8 cellular contexts compared by ENCODE assay signal in genomic region chr16:85428168-85428898, GRCh38.
A peak's percentile ranks its signal among the peaks of the same experiment; 100 is the strongest.
DNase-seq lines count a peak whose midpoint lies in the region; ATAC-seq and TF ChIP-seq lines count a peak whose summit lies in the region.

No MANE protein-coding gene starts in this region.

- no peak overlapping the region for H3K4me3 Mint-ChIP-seq in activated CD4-positive, alpha-beta T cell treated with anti-CD3 and anti-CD28 coated beads for 36 hours

- POLR2A ChIA-PET in activated CD4-positive, alpha-beta T cell treated with anti-CD3 and anti-CD28 coated beads for 36 hours (lab: Charles Lee), result no interaction called here
- POLR2A ChIA-PET in Panc1 (lab: Charles Lee), result no interaction called here

- intact Hi-C loops in activated CD4-positive, alpha-beta T cell treated with anti-CD3 and anti-CD28 coated beads for 36 hours (cut with DNase I, micrococcal nuclease), result no loop called here
- intact Hi-C loops in Panc1 (cut with micrococcal nuclease; ENCODE audit: unreplicated experiment), result loop anchor here (10.0 kb wide), 1 partner anchor 186 kb away; the partner anchor contains the start of gene GSE1

- H3K4me1 Mint-ChIP-seq in activated CD4-positive, alpha-beta T cell treated with anti-CD3 and anti-CD28 coated beads for 36 hours, result no peaks in the 10 kb centered on the region

- no peaks in the 10 kb centered on the region for H3K36me3 Mint-ChIP-seq in activated CD4-positive, alpha-beta T cell treated with anti-CD3 and anti-CD28 coated beads for 36 hours (ENCODE audit: low read depth)

- H3K27me3 ChIP-seq in Panc1 (ENCODE audit: control insufficient read depth, insufficient read depth, low read length) (no peaks in the 10 kb centered on the region), adipocyte (replicated peaks; ENCODE audit: control insufficient read depth, insufficient read depth, low read length) (no peaks in the 10 kb centered on the region)

- DNase-seq in activated CD4-positive, alpha-beta T cell treated with anti-CD3 and anti-CD28 coated beads for 36 hours, result peak; percentile 73
- no peak for DNase-seq in activated CD4-positive, alpha-beta T cell treated with anti-CD3 and anti-CD28 coated beads for 1 hour
- DNase-seq in Panc1 (ENCODE audit: low read depth, low spot score) (no peak), adipocyte (ENCODE audit: low read depth) (peak; percentile 38), iPS-NIHi11 (ENCODE audit: low spot score) (peak; percentile 65), NCI-H2107 (lab: John Stamatoyannopoulos, UW) (no peak), NCI-H510A (lab: John Stamatoyannopoulos, UW) (no peak)
- peak in 2 of 3 experiments; percentile 25 to 40 for DNase-seq in stimulated activated CD4-positive, alpha-beta T cell treated with anti-CD3 and anti-CD28 coated beads, TNF-alpha, amount 100 ng/mL, for 24 hours (ENCODE audit: low read depth in 3 of 3)

- CTCF ChIA-PET in activated CD4-positive, alpha-beta T cell treated with anti-CD3 and anti-CD28 coated beads for 36 hours (lab: Charles Lee), result interaction anchor here (0.6 to 1.2 kb wide), 10 partner anchors 17 to 319 kb away, joined by 3 to 4 read pairs (median 3); partner anchors contain the start of gene GSE1
- CTCF ChIA-PET in Panc1 (lab: Charles Lee), result interaction anchor here (1.2 kb wide), 1 partner anchor 81 kb away, joined by 5 read pairs; no protein-coding TSS in a partner anchor

- in situ Hi-C loops in Panc1 (cut with HindIII; ENCODE audit: low pct_unique_long_range_greater_than_20kb, low sequenced_read_pairs), result no loop called here

- TF ChIP-seq CTCF in Panc1 (IDR thresholded peaks at IDR 0.05), result peak; percentile 76; the same call in 1 of the 2 replicates

- H3K9me3 Mint-ChIP-seq in activated CD4-positive, alpha-beta T cell treated with anti-CD3 and anti-CD28 coated beads for 36 hours (ENCODE audit: low read depth), result no peaks in the 10 kb centered on the region

- H3K36me3 ChIP-seq in Panc1 (ENCODE audit: control insufficient read depth, insufficient read depth, low read length) (no peaks in the 10 kb centered on the region), adipocyte (ENCODE audit: control insufficient read depth, insufficient read depth, low read length, severe bottlenecking) (peaks cover 4% of the 10 kb centered on the region)

- no peaks in the 10 kb centered on the region for H3K9me3 ChIP-seq in Panc1 (ENCODE audit: control insufficient read depth, insufficient read depth, low read depth, low read length)
- H3K9me3 ChIP-seq in adipocyte (ENCODE audit: control insufficient read depth, low read length), result no peaks in the 10 kb centered on the region

- no peak overlapping the region for H3K27ac Mint-ChIP-seq in activated CD4-positive, alpha-beta T cell treated with anti-CD3 and anti-CD28 coated beads for 36 hours

- H3K27me3 Mint-ChIP-seq in activated CD4-positive, alpha-beta T cell treated with anti-CD3 and anti-CD28 coated beads for 36 hours, result peaks cover 1% of the 10 kb centered on the region

- ATAC-seq in activated CD4-positive, alpha-beta T cell treated with anti-CD3 and anti-CD28 coated beads for 36 hours, result peak; percentile 85
- ATAC-seq in Panc1, result peak; percentile 85

- no TSS peak for BruUV-seq in Panc1 (replicated peaks; lab: Mats Ljungman, UMichigan)

- H3K4me3 ChIP-seq in Panc1 (ENCODE audit: low read depth in 2 of 2, low read length in 2 of 2), result no peak overlapping the region
- H3K4me3 ChIP-seq in adipocyte (ENCODE audit: low read length), result no peak overlapping the region

- H3K27ac ChIP-seq in Panc1 (ENCODE audit: low read length), result no peak overlapping the region

- no peaks in the 10 kb centered on the region for H3K4me1 ChIP-seq in Panc1 (ENCODE audit: control insufficient read depth, insufficient read depth, low read length)
- H3K4me1 ChIP-seq in adipocyte (ENCODE audit: control insufficient read depth, insufficient read depth, low read length), result no peaks in the 10 kb centered on the region

- H3K9ac ChIP-seq in adipocyte (ENCODE audit: low read length), result no peak overlapping the region

Comparison
In these comparisons a context has a peak if more than half of its experiments do, and no peak if none do; other contexts are left out.
1. DNase-seq: peak in activated CD4-positive, alpha-beta T cell treated with anti-CD3 and anti-CD28 coated beads for 36 hours (single experiment), adipocyte (single experiment), iPS-NIHi11 (single experiment) and stimulated activated CD4-positive, alpha-beta T cell treated with anti-CD3 and anti-CD28 coated beads, TNF-alpha, amount 100 ng/mL, for 24 hours (2 of 3); none in activated CD4-positive, alpha-beta T cell treated with anti-CD3 and anti-CD28 coated beads for 1 hour (single experiment), Panc1 (single experiment), NCI-H2107 (single experiment) and NCI-H510A (single experiment).